Comparison of ENCODE assay signal across 8 cellular contexts in genomic region chr2:46299365-46300263, GRCh38. TPM values are rescaled to one million over a fixed set of nuclear protein-coding genes. Genes with fewer than 3 reads are reported as not detected.
DNase-seq lines count a peak whose midpoint lies in the region; ATAC-seq and TF ChIP-seq lines count a peak whose summit lies in the region.

No MANE protein-coding gene starts in this region.

- H3K27me3 ChIP-seq in CD4-positive, CD25-positive, alpha-beta regulatory T cell (ENCODE audit: control insufficient read depth, insufficient read depth, low read length), result peaks cover 26% of the 10 kb centered on the region
- peaks cover 87% of the 10 kb centered on the region for H3K27me3 ChIP-seq in HUES6 (ENCODE audit: control insufficient read depth, insufficient read depth, low read length)

- peaks cover 0 to 3% (median 0%) of the 10 kb centered on the region in 7 donors for H3K9me3 Mint-ChIP-seq in CD4-positive, CD25-positive, alpha-beta regulatory T cell
- no peaks in the 10 kb centered on the region for H3K9me3 Mint-ChIP-seq in naive thymus-derived CD8-positive, alpha-beta T cell

- H3K9ac ChIP-seq in HUES6 (ENCODE audit: low read length), result no peak overlapping the region

- POLR2A ChIA-PET in naive thymus-derived CD8-positive, alpha-beta T cell (lab: Charles Lee), result no interaction called here

- H3K4me3 Mint-ChIP-seq in CD4-positive, CD25-positive, alpha-beta regulatory T cell, result peak overlapping the region; percentile 79 to 92 (median 85)
- H3K4me3 Mint-ChIP-seq in naive thymus-derived CD8-positive, alpha-beta T cell, result peak overlapping the region; percentile 69 to 96 (median 90)

- no peak for ATAC-seq in CD4-positive, CD25-positive, alpha-beta regulatory T cell (ENCODE audit: low read depth in 2 of 2)
- no peak for ATAC-seq in naive thymus-derived CD8-positive, alpha-beta T cell
- no peak for ATAC-seq in GM21526 (IDR thresholded peaks at IDR 0.05; ENCODE audit: low FRiP score, unreplicated experiment)
- ATAC-seq in GM18517 (IDR thresholded peaks at IDR 0.05; ENCODE audit: unreplicated experiment), result no peak

- peaks cover 7 to 40% (median 25%) of the 10 kb centered on the region in 4 donors for H3K4me1 Mint-ChIP-seq in CD4-positive, CD25-positive, alpha-beta regulatory T cell
- H3K4me1 Mint-ChIP-seq in naive thymus-derived CD8-positive, alpha-beta T cell, result peaks cover 25 to 55% (median 37%) of the 10 kb centered on the region in 4 donors

- H3K36me3 ChIP-seq in CD4-positive, CD25-positive, alpha-beta regulatory T cell (ENCODE audit: control insufficient read depth, insufficient read depth, low read length), result no peaks in the 10 kb centered on the region
- no peaks in the 10 kb centered on the region for H3K36me3 ChIP-seq in HUES6 (ENCODE audit: control insufficient read depth, insufficient read depth, low read length)

- no peaks in the 10 kb centered on the region for H3K9me3 ChIP-seq in CD4-positive, CD25-positive, alpha-beta regulatory T cell (ENCODE audit: control insufficient read depth in 2 of 2, low read length in 2 of 2)
- H3K9me3 ChIP-seq in HUES6 (ENCODE audit: control insufficient read depth, insufficient read depth, low read depth, low read length), result no peaks in the 10 kb centered on the region

- peaks cover 83% of the 10 kb centered on the region for H3K27me3 Mint-ChIP-seq in CD4-positive, CD25-positive, alpha-beta regulatory T cell
- H3K27me3 Mint-ChIP-seq in naive thymus-derived CD8-positive, alpha-beta T cell, result peaks cover 30 to 80% (median 54%) of the 10 kb centered on the region in 5 donors

- DNase-seq in CD4-positive, CD25-positive, alpha-beta regulatory T cell, result no peak
- peak; percentile 12 to 18 for DNase-seq in activated CD4-positive, alpha-beta T cell treated with anti-CD3 and anti-CD28 coated beads, Interleukin-2, amount 50 U/mL, for 48 hours
- DNase-seq in fibroblast of pulmonary artery (ENCODE audit: low read depth) (peak; percentile 91), NCI-H774 (lab: John Stamatoyannopoulos, UW) (no peak)
- no peak for DNase-seq in naive thymus-derived CD8-positive, alpha-beta T cell

- no peak for TF ChIP-seq CTCF in fibroblast of pulmonary artery (IDR thresholded peaks at IDR 0.05; ENCODE audit: low read length, missing control alignments)

- peak overlapping the region; percentile 31 for H3K4me3 ChIP-seq in CD4-positive, CD25-positive, alpha-beta regulatory T cell (ENCODE audit: low read depth, low read length)
- H3K4me3 ChIP-seq in HUES6 (ENCODE audit: low read depth, low read length) (peak overlapping the region; percentile 79), fibroblast of pulmonary artery (replicated peaks; ENCODE audit: low read depth, low read length) (peak overlapping the region; percentile 98)

- peaks cover 38% of the 10 kb centered on the region for H3K4me1 ChIP-seq in CD4-positive, CD25-positive, alpha-beta regulatory T cell (ENCODE audit: control insufficient read depth, insufficient read depth, low read length, poor library complexity, severe bottlenecking)
- H3K4me1 ChIP-seq in HUES6 (ENCODE audit: control insufficient read depth, insufficient read depth, low read length), result peaks cover 29% of the 10 kb centered on the region

- H3K36me3 Mint-ChIP-seq in CD4-positive, CD25-positive, alpha-beta regulatory T cell, result no peaks in the 10 kb centered on the region
- no peaks in the 10 kb centered on the region for H3K36me3 Mint-ChIP-seq in naive thymus-derived CD8-positive, alpha-beta T cell

- H3K27ac ChIP-seq in CD4-positive, CD25-positive, alpha-beta regulatory T cell (ENCODE audit: insufficient read depth, low read length, poor library complexity, severe bottlenecking), result no peak overlapping the region
- no peak overlapping the region for H3K27ac ChIP-seq in HUES6 (ENCODE audit: low read depth, low read length)

- H3K27ac Mint-ChIP-seq in CD4-positive, CD25-positive, alpha-beta regulatory T cell, result peak overlapping the region in 1 of 3 donors; percentile 18
- peak overlapping the region in 2 of 10 donors; percentile 37 to 66 for H3K27ac Mint-ChIP-seq in naive thymus-derived CD8-positive, alpha-beta T cell

RNA-seq across cellular contexts. Expression of gene EPAS1, which starts 2.4 kb away (rescaled TPM):
- 4.4 TPM for total RNA-seq in CD4-positive, CD25-positive, alpha-beta regulatory T cell
- polyA plus RNA-seq in CD4-positive, CD25-positive, alpha-beta regulatory T cell, result under 1 TPM in 2 of 4 donors, not detected in 2; 0.22 to 0.31 TPM
- 1 to 10 TPM; 1.1 to 1.2 TPM for total RNA-seq in naive thymus-derived CD8-positive, alpha-beta T cell
- 1 to 10 TPM in 1 of 3 donors, under 1 TPM in 2; 0.16 to 1.7 (median 0.23) TPM for polyA plus RNA-seq in naive thymus-derived CD8-positive, alpha-beta T cell

Comparison
In these comparisons a context has a peak if more than half of its experiments do, and no peak if none do; other contexts are left out.
1. DNase-seq: peak in activated CD4-positive, alpha-beta T cell treated with anti-CD3 and anti-CD28 coated beads, Interleukin-2, amount 50 U/mL, for 48 hours (2 of 2) and fibroblast of pulmonary artery (single experiment); none in CD4-positive, CD25-positive, alpha-beta regulatory T cell (0 of 3), naive thymus-derived CD8-positive, alpha-beta T cell (0 of 10) and NCI-H774 (single experiment).
2. H3K4me3 ChIP-seq: peak in every context shown above with its lines; median percentile 98 in fibroblast of pulmonary artery; 79 in HUES6; 31 in CD4-positive, CD25-positive, alpha-beta regulatory T cell.